In the genomic region with DNA sequence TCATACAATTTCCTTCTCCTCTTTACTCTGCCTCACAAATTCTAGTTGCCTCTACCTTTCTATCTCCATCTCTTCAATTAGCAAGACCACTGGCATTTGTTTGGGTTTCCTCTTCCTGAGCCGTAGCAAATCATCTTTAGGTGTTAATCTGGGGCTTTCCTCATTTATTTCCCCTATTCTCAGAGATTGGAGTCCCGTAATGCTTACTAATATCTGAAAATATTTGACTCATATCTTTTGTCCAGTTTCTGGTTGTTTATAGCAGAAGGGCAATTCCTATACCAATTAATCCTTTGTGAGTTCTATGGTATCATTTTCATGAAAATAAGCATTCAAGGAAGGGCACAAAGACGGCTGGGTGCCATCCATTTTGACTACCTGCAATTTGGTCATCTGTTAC, we compare ENCODE assay signal across 1 cellular context.
TF ChIP-seq lines count a peak whose summit lies in the region.

No MANE protein-coding gene starts in this region.

TF ChIP-seq in GM12878, 131 proteins besides CTCF, POLR2A, EP300 and RAD21 (continued from another document and continues in another):
- TF ChIP-seq, protein P1, sequence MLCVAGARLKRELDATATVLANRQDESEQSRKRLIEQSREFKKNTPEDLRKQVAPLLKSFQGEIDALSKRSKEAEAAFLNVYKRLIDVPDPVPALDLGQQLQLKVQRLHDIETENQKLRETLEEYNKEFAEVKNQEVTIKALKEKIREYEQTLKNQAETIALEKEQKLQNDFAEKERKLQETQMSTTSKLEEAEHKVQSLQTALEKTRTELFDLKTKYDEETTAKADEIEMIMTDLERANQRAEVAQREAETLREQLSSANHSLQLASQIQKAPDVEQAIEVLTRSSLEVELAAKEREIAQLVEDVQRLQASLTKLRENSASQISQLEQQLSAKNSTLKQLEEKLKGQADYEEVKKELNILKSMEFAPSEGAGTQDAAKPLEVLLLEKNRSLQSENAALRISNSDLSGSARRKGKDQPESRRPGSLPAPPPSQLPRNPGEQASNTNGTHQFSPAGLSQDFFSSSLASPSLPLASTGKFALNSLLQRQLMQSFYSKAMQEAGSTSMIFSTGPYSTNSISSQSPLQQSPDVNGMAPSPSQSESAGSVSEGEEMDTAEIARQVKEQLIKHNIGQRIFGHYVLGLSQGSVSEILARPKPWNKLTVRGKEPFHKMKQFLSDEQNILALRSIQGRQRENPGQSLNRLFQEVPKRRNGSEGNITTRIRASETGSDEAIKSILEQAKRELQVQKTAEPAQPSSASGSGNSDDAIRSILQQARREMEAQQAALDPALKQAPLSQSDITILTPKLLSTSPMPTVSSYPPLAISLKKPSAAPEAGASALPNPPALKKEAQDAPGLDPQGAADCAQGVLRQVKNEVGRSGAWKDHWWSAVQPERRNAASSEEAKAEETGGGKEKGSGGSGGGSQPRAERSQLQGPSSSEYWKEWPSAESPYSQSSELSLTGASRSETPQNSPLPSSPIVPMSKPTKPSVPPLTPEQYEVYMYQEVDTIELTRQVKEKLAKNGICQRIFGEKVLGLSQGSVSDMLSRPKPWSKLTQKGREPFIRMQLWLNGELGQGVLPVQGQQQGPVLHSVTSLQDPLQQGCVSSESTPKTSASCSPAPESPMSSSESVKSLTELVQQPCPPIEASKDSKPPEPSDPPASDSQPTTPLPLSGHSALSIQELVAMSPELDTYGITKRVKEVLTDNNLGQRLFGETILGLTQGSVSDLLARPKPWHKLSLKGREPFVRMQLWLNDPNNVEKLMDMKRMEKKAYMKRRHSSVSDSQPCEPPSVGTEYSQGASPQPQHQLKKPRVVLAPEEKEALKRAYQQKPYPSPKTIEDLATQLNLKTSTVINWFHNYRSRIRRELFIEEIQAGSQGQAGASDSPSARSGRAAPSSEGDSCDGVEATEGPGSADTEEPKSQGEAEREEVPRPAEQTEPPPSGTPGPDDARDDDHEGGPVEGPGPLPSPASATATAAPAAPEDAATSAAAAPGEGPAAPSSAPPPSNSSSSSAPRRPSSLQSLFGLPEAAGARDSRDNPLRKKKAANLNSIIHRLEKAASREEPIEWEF (IDR thresholded peaks at IDR 0.05; ENCODE audit: insufficient replicate concordance, low read depth, low read length) = no peak
- TF ChIP-seq EED (IDR thresholded peaks at IDR 0.05; ENCODE audit: low read depth) = peak; percentile 47; the same call in 1 of the 2 replicates
- TF ChIP-seq BACH1 (IDR thresholded peaks at IDR 0.05; ENCODE audit: borderline replicate concordance) = no peak
- TF ChIP-seq CREM (IDR thresholded peaks at IDR 0.05; ENCODE audit: low read depth) = peak; percentile 68
- TF ChIP-seq FOS (IDR thresholded peaks at IDR 0.05; ENCODE audit: borderline replicate concordance, extremely low read depth, insufficient read length) = no peak
- TF ChIP-seq, protein P2, sequence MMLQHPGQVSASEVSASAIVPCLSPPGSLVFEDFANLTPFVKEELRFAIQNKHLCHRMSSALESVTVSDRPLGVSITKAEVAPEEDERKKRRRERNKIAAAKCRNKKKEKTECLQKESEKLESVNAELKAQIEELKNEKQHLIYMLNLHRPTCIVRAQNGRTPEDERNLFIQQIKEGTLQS (IDR thresholded peaks at IDR 0.05; ENCODE audit: borderline replicate concordance, extremely low read depth, low read depth, low read length) = no peak
- TF ChIP-seq ZNF24 (IDR thresholded peaks at IDR 0.05) = no peak
- TF ChIP-seq, protein P3, sequence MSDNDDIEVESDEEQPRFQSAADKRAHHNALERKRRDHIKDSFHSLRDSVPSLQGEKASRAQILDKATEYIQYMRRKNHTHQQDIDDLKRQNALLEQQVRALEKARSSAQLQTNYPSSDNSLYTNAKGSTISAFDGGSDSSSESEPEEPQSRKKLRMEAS (IDR thresholded peaks at IDR 0.05; ENCODE audit: low read depth, low read length) = no peak
- TF ChIP-seq BRCA1 (IDR thresholded peaks at IDR 0.05; ENCODE audit: low read depth, low read length) = no peak
- TF ChIP-seq, protein P4, sequence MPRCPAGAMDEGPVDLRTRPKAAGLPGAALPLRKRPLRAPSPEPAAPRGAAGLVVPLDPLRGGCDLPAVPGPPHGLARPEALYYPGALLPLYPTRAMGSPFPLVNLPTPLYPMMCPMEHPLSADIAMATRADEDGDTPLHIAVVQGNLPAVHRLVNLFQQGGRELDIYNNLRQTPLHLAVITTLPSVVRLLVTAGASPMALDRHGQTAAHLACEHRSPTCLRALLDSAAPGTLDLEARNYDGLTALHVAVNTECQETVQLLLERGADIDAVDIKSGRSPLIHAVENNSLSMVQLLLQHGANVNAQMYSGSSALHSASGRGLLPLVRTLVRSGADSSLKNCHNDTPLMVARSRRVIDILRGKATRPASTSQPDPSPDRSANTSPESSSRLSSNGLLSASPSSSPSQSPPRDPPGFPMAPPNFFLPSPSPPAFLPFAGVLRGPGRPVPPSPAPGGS (IDR thresholded peaks at IDR 0.05; ENCODE audit: borderline replicate concordance, insufficient read depth, low read depth, low read length, poor library complexity, severe bottlenecking) = peak; percentile 79
- TF ChIP-seq, protein P5, sequence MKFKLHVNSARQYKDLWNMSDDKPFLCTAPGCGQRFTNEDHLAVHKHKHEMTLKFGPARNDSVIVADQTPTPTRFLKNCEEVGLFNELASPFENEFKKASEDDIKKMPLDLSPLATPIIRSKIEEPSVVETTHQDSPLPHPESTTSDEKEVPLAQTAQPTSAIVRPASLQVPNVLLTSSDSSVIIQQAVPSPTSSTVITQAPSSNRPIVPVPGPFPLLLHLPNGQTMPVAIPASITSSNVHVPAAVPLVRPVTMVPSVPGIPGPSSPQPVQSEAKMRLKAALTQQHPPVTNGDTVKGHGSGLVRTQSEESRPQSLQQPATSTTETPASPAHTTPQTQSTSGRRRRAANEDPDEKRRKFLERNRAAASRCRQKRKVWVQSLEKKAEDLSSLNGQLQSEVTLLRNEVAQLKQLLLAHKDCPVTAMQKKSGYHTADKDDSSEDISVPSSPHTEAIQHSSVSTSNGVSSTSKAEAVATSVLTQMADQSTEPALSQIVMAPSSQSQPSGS (IDR thresholded peaks at IDR 0.05; ENCODE audit: low read length) = peak; percentile 60
- TF ChIP-seq ZNF207 (IDR thresholded peaks at IDR 0.05; ENCODE audit: borderline replicate concordance) = no peak
- no peak for TF ChIP-seq SIN3A (IDR thresholded peaks at IDR 0.05; ENCODE audit: low read depth, low read length)
- TF ChIP-seq STAT1 (conservative IDR thresholded peaks at IDR 0.05) = no peak
- peak; percentile 85 for TF ChIP-seq BCL11A (IDR thresholded peaks at IDR 0.05; ENCODE audit: low read depth, low read length)
- no peak for TF ChIP-seq HCFC1 (IDR thresholded peaks at IDR 0.05; ENCODE audit: low read length)
- no peak for TF ChIP-seq POLR2AphosphoS5 (IDR thresholded peaks at IDR 0.05; ENCODE audit: low read length)
- no peak for TF ChIP-seq MTA3 (IDR thresholded peaks at IDR 0.05; ENCODE audit: borderline replicate concordance, low read length)
- TF ChIP-seq NFYA (IDR thresholded peaks at IDR 0.05; ENCODE audit: borderline replicate concordance, low read depth, low read length) = no peak
- peak; percentile 63 for TF ChIP-seq IKZF1 (conservative IDR thresholded peaks at IDR 0.05)
- no peak for TF ChIP-seq RAD51 (IDR thresholded peaks at IDR 0.05)
- no peak for TF ChIP-seq RFX5 (IDR thresholded peaks at IDR 0.05; ENCODE audit: low read depth, low read length)
- TF ChIP-seq TCF7 (IDR thresholded peaks at IDR 0.05; ENCODE audit: borderline replicate concordance) = peak; percentile 27; the same call in 1 of the 2 replicates
- peak; percentile 81 for TF ChIP-seq RELA (IDR thresholded peaks at IDR 0.05; ENCODE audit: borderline replicate concordance, partially characterized antibody)
- TF ChIP-seq CREB1 (IDR thresholded peaks at IDR 0.05; ENCODE audit: low read depth) = 0 out of 2 replicates have a peak, but pooled peaks have one; percentile 21
- TF ChIP-seq CHD4 (IDR thresholded peaks at IDR 0.05) = no peak
- TF ChIP-seq NR2C1 (IDR thresholded peaks at IDR 0.05) = no peak
- no peak for TF ChIP-seq SUZ12 (IDR thresholded peaks at IDR 0.05; ENCODE audit: unreplicated experiment)
- TF ChIP-seq NFXL1 (IDR thresholded peaks at IDR 0.05; ENCODE audit: borderline replicate concordance) = no peak
- TF ChIP-seq, protein P6, sequence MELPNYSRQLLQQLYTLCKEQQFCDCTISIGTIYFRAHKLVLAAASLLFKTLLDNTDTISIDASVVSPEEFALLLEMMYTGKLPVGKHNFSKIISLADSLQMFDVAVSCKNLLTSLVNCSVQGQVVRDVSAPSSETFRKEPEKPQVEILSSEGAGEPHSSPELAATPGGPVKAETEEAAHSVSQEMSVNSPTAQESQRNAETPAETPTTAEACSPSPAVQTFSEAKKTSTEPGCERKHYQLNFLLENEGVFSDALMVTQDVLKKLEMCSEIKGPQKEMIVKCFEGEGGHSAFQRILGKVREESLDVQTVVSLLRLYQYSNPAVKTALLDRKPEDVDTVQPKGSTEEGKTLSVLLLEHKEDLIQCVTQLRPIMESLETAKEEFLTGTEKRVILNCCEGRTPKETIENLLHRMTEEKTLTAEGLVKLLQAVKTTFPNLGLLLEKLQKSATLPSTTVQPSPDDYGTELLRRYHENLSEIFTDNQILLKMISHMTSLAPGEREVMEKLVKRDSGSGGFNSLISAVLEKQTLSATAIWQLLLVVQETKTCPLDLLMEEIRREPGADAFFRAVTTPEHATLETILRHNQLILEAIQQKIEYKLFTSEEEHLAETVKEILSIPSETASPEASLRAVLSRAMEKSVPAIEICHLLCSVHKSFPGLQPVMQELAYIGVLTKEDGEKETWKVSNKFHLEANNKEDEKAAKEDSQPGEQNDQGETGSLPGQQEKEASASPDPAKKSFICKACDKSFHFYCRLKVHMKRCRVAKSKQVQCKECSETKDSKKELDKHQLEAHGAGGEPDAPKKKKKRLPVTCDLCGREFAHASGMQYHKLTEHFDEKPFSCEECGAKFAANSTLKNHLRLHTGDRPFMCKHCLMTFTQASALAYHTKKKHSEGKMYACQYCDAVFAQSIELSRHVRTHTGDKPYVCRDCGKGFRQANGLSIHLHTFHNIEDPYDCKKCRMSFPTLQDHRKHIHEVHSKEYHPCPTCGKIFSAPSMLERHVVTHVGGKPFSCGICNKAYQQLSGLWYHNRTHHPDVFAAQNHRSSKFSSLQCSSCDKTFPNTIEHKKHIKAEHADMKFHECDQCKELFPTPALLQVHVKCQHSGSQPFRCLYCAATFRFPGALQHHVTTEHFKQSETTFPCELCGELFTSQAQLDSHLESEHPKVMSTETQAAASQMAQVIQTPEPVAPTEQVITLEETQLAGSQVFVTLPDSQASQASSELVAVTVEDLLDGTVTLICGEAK (IDR thresholded peaks at IDR 0.05; ENCODE audit: borderline replicate concordance) = no peak
- TF ChIP-seq EGR1 (IDR thresholded peaks at IDR 0.05; ENCODE audit: borderline replicate concordance in 1 of 2, low read depth in 2 of 2, low read length in 2 of 2) = no peak
- TF ChIP-seq FOXM1 (IDR thresholded peaks at IDR 0.05; ENCODE audit: low read depth, low read length) = peak; percentile 87; the same call in 1 of the 2 replicates
- TF ChIP-seq NFIC (IDR thresholded peaks at IDR 0.05; ENCODE audit: low read depth, low read length) = peak; percentile 92
- TF ChIP-seq MYC (IDR thresholded peaks at IDR 0.05; ENCODE audit: insufficient read depth, insufficient read length, insufficient replicate concordance, low read length, severe bottlenecking) = no peak
- TF ChIP-seq CBX3 (IDR thresholded peaks at IDR 0.05; ENCODE audit: borderline replicate concordance, low read depth) = no peak
- TF ChIP-seq, protein P7, sequence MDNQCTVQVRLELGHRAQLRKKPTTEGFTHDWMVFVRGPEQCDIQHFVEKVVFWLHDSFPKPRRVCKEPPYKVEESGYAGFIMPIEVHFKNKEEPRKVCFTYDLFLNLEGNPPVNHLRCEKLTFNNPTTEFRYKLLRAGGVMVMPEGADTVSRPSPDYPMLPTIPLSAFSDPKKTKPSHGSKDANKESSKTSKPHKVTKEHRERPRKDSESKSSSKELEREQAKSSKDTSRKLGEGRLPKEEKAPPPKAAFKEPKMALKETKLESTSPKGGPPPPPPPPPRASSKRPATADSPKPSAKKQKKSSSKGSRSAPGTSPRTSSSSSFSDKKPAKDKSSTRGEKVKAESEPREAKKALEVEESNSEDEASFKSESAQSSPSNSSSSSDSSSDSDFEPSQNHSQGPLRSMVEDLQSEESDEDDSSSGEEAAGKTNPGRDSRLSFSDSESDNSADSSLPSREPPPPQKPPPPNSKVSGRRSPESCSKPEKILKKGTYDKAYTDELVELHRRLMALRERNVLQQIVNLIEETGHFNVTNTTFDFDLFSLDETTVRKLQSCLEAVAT (IDR thresholded peaks at IDR 0.05) = no peak
- TF ChIP-seq SMC3 (IDR thresholded peaks at IDR 0.05; ENCODE audit: borderline replicate concordance, low read length) = no peak
- TF ChIP-seq, protein P8, sequence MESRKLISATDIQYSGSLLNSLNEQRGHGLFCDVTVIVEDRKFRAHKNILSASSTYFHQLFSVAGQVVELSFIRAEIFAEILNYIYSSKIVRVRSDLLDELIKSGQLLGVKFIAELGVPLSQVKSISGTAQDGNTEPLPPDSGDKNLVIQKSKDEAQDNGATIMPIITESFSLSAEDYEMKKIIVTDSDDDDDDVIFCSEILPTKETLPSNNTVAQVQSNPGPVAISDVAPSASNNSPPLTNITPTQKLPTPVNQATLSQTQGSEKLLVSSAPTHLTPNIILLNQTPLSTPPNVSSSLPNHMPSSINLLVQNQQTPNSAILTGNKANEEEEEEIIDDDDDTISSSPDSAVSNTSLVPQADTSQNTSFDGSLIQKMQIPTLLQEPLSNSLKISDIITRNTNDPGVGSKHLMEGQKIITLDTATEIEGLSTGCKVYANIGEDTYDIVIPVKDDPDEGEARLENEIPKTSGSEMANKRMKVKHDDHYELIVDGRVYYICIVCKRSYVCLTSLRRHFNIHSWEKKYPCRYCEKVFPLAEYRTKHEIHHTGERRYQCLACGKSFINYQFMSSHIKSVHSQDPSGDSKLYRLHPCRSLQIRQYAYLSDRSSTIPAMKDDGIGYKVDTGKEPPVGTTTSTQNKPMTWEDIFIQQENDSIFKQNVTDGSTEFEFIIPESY (IDR thresholded peaks at IDR 0.05) = no peak
- TF ChIP-seq, protein P9, sequence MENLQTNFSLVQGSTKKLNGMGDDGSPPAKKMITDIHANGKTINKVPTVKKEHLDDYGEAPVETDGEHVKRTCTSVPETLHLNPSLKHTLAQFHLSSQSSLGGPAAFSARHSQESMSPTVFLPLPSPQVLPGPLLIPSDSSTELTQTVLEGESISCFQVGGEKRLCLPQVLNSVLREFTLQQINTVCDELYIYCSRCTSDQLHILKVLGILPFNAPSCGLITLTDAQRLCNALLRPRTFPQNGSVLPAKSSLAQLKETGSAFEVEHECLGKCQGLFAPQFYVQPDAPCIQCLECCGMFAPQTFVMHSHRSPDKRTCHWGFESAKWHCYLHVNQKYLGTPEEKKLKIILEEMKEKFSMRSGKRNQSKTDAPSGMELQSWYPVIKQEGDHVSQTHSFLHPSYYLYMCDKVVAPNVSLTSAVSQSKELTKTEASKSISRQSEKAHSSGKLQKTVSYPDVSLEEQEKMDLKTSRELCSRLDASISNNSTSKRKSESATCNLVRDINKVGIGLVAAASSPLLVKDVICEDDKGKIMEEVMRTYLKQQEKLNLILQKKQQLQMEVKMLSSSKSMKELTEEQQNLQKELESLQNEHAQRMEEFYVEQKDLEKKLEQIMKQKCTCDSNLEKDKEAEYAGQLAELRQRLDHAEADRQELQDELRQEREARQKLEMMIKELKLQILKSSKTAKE (IDR thresholded peaks at IDR 0.05; ENCODE audit: low read depth, poor library complexity, severe bottlenecking) = peak; percentile 49
- peak; percentile 38 for TF ChIP-seq MEF2B (IDR thresholded peaks at IDR 0.05; ENCODE audit: partially characterized antibody, poor library complexity, severe bottlenecking)
- no peak for TF ChIP-seq PAX8 (IDR thresholded peaks at IDR 0.05)
- 0 out of 2 replicates have a peak, but pooled peaks have one; percentile 38 for TF ChIP-seq STAT3 (IDR thresholded peaks at IDR 0.05; ENCODE audit: low read depth, low read length)
- no peak for TF ChIP-seq ZBED1 (IDR thresholded peaks at IDR 0.05; ENCODE audit: borderline replicate concordance)
- 0 out of 2 replicates have a peak, but pooled peaks have one; percentile 72 for TF ChIP-seq DPF2 (IDR thresholded peaks at IDR 0.05)
- TF ChIP-seq RB1 (IDR thresholded peaks at IDR 0.05; ENCODE audit: borderline replicate concordance) = no peak
- TF ChIP-seq GATAD2B (conservative IDR thresholded peaks at IDR 0.05; ENCODE audit: low read depth) = no peak
